2 cellular contexts compared by ENCODE assay signal in genomic region chr19:644789-645188, GRCh38.
TF ChIP-seq lines count a peak whose summit lies in the region.

No MANE protein-coding gene starts in this region.

TF ChIP-seq in HepG2, 621 proteins besides CTCF, POLR2A, EP300 and RAD21:
- TF ChIP-seq AGO2 (optimal IDR thresholded peaks at IDR 0.05; ENCODE audit: low read depth, low read length): peak; percentile 70
- TF ChIP-seq ZNF235 (CRISPR knock-in tag; IDR thresholded peaks at IDR 0.05; ENCODE audit: borderline replicate concordance): no peak
- TF ChIP-seq PRDM4 (CRISPR knock-in tag; IDR thresholded peaks at IDR 0.05; ENCODE audit: borderline replicate concordance): no peak

TF ChIP-seq in HEK293T, 16 proteins besides CTCF, POLR2A, EP300 and RAD21:
- no peak for TF ChIP-seq L3MBTL2 (conservative IDR thresholded peaks at IDR 0.05)
- no peak for TF ChIP-seq LEF1 (IDR thresholded peaks at IDR 0.05; ENCODE audit: borderline replicate concordance)
- no peak for TF ChIP-seq NFRKB (IDR thresholded peaks at IDR 0.05)
- TF ChIP-seq FOXK2 (IDR thresholded peaks at IDR 0.05): no peak
- TF ChIP-seq CTBP1 (IDR thresholded peaks at IDR 0.05; ENCODE audit: borderline replicate concordance): no peak
